In genomic region chr7:95517870-95518269, GRCh38 we compare ENCODE assay signal across 23 cellular contexts. TPM values are rescaled to one million over a fixed set of nuclear protein-coding genes. Genes with fewer than 3 reads are reported as not detected.
DNase-seq lines count a peak whose midpoint lies in the region; ATAC-seq and TF ChIP-seq lines count a peak whose summit lies in the region.
"Had no signal": no experiment of that assay in that cellular context is flagged by ENCODE, and none has a peak within 500 bp of the region (broad histone marks: within the 10 kb centered on the region; RNA-seq: fewer than 3 reads in every experiment).

No MANE protein-coding gene starts in this region.

- no peaks in the 10 kb centered on the region for H3K4me1 Mint-ChIP-seq in glutamatergic neuron (ENCODE audit: low read depth, unreplicated experiment)
- H3K4me1 Mint-ChIP-seq: activated CD4-positive, alpha-beta T cell treated with anti-CD3 and anti-CD28 coated beads, Interleukin-2, amount 10 ng/mL, durations not matched to agents 24 days and 14 days; activated naive CD4-positive, alpha-beta T cell treated with anti-CD3 and anti-CD28 coated beads, Interleukin-2, amount 50 U/mL, for 24 hours had no signal

- H3K9me3 Mint-ChIP-seq in glutamatergic neuron (ENCODE audit: unreplicated experiment): no peaks in the 10 kb centered on the region
- H3K9me3 Mint-ChIP-seq: activated CD4-positive, alpha-beta T cell treated with anti-CD3 and anti-CD28 coated beads, Interleukin-2, amount 10 ng/mL, durations not matched to agents 24 days and 14 days; activated naive CD4-positive, alpha-beta T cell treated with anti-CD3 and anti-CD28 coated beads, Interleukin-2, amount 50 U/mL, for 24 hours had no signal

- TF ChIP-seq CTCF in tibial artery (IDR thresholded peaks at IDR 0.05): no peak
- no peak for TF ChIP-seq CTCF in glutamatergic neuron (IDR thresholded peaks at IDR 0.05; ENCODE audit: partially characterized antibody, unreplicated experiment)

- no peaks in the 10 kb centered on the region for H3K27me3 Mint-ChIP-seq in glutamatergic neuron (ENCODE audit: unreplicated experiment)

- H3K36me3 Mint-ChIP-seq in glutamatergic neuron (ENCODE audit: unreplicated experiment): no peaks in the 10 kb centered on the region
- H3K36me3 Mint-ChIP-seq: activated naive CD4-positive, alpha-beta T cell treated with anti-CD3 and anti-CD28 coated beads, Interleukin-2, amount 50 U/mL, for 24 hours had no signal

- ATAC-seq in GM18499 (IDR thresholded peaks at IDR 0.05; ENCODE audit: insufficient read depth, unreplicated experiment) (peak; percentile 32), GM19397 (IDR thresholded peaks at IDR 0.05; ENCODE audit: unreplicated experiment) (peak; percentile 43), HG02678 (IDR thresholded peaks at IDR 0.05; ENCODE audit: unreplicated experiment) (peak; percentile 34), HG03196 (IDR thresholded peaks at IDR 0.05; ENCODE audit: unreplicated experiment) (peak; percentile 41), HG03097 (IDR thresholded peaks at IDR 0.05; ENCODE audit: low FRiP score, unreplicated experiment) (no peak)
- ATAC-seq: lower lobe of right lung, right lobe of liver had no signal

- H3K9me3 ChIP-seq in tibial artery: no peaks in the 10 kb centered on the region
- H3K9me3 ChIP-seq: lower lobe of right lung, MG63, right lobe of liver, stomach had no signal

- no peaks in the 10 kb centered on the region for H3K4me1 ChIP-seq in tibial artery
- H3K4me1 ChIP-seq: lower lobe of right lung, right lobe of liver, stomach had no signal

- DNase-seq in tibial artery: no peak
- no peak for DNase-seq in D341Med (ENCODE audit: low spot score)
- DNase-seq in glutamatergic neuron: no peak
- DNase-seq: activated CD4-positive, alpha-beta T cell treated with anti-CD3 and anti-CD28 coated beads, Interleukin-2, amount 10 ng/mL, durations not matched to agents 24 days and 14 days; activated T-cell treated with anti-CD3 and anti-CD28 coated beads for 4 hours; cortex of kidney; DMS79 treated with DMSO at 0.1 percent for 48 hours; lower lobe of right lung; MG63; NCI-H187 treated with DMSO at 0.1 percent for 48 hours; NCI-H524; OCI-M1; right lobe of liver; stomach had no signal

- intact Hi-C loops in tibial artery (cut with DNase I; ENCODE audit: low total_unique reads): no loop called here

- no peak overlapping the region for H3K4me3 Mint-ChIP-seq in glutamatergic neuron (ENCODE audit: unreplicated experiment)
- H3K4me3 Mint-ChIP-seq: activated CD4-positive, alpha-beta T cell treated with anti-CD3 and anti-CD28 coated beads, Interleukin-2, amount 10 ng/mL, durations not matched to agents 24 days and 14 days; activated naive CD4-positive, alpha-beta T cell treated with anti-CD3 and anti-CD28 coated beads, Interleukin-2, amount 50 U/mL, for 24 hours had no signal

- H3K27ac ChIP-seq in tibial artery: no peak overlapping the region
- H3K27ac ChIP-seq: lower lobe of right lung, right lobe of liver, stomach had no signal

- H3K36me3 ChIP-seq in tibial artery: no peaks in the 10 kb centered on the region
- H3K36me3 ChIP-seq: lower lobe of right lung, MG63, right lobe of liver, stomach had no signal

- peaks cover 0 to 3% of the 10 kb centered on the region in 2 donors for H3K27me3 ChIP-seq in tibial artery
- H3K27me3 ChIP-seq: right lobe of liver, stomach had no signal

- H3K4me3 ChIP-seq in tibial artery: no peak overlapping the region
- H3K4me3 ChIP-seq: lower lobe of right lung, MG63, right lobe of liver, stomach had no signal

- H3K27ac Mint-ChIP-seq in glutamatergic neuron (ENCODE audit: unreplicated experiment): no peak overlapping the region
- H3K27ac Mint-ChIP-seq: activated CD4-positive, alpha-beta T cell treated with anti-CD3 and anti-CD28 coated beads, Interleukin-2, amount 10 ng/mL, durations not matched to agents 24 days and 14 days; activated naive CD4-positive, alpha-beta T cell treated with anti-CD3 and anti-CD28 coated beads, Interleukin-2, amount 50 U/mL, for 24 hours had no signal

RNA-seq across cellular contexts. Expression of gene ASB4, which starts 32.1 kb away (rescaled TPM):
- not detected for total RNA-seq in glutamatergic neuron (ENCODE audit: unreplicated experiment)
- total RNA-seq: A673; activated CD4-positive, alpha-beta T cell treated with anti-CD3 and anti-CD28 coated beads, Interleukin-2, amount 10 ng/mL, durations not matched to agents 24 days and 14 days; H1; osteocyte had no signal
